Comparison of ENCODE assay signal across 1 cellular context in the genomic region with DNA sequence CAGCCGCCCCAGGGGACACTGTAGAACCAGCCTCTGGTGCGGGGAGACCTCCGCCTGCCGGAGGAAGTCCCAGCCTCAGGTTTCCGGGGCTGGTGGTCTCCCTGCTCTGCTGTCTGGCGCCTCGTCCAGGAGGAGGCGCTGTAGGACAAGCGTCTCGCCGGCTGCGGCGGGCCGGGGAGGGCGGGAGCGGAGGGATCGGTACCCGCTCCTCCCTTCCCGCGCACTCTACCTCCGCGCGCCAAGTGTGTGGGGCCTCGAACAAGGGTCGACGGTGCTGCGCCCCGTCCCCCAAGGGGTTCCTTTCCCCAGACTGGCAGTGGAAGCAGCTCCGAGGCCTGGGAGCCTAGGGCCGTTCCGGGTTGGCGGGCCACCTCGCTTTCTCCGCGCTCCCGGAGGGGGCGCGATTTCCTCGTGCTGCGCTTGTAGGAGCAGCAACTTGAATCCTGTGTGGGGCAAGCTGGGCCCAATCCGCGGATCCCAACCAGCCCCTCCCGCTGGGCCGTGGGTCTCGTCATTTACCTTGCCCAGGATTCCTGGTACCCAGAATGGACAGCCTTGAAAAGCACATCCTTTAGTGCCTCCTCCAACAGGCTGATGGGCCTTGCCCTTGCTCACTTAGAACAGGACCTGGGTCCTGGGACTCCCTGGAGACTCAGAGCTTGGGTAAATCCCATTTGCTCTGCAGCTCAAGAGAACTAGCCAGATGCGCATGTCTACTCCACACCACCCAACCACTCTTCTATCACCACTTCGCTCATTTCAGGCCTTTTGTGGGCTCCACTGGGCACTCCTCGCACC.
TF ChIP-seq lines count a peak whose summit lies in the region.

No MANE protein-coding gene starts in this region.

TF ChIP-seq in H1, 55 proteins besides CTCF, POLR2A, EP300 and RAD21:
- TF ChIP-seq HDAC6 (IDR thresholded peaks at IDR 0.05; ENCODE audit: low read depth, low read length) (no peak), EGR1 (IDR thresholded peaks at IDR 0.05; ENCODE audit: borderline replicate concordance, low read depth, low read length) (no peak), RNF2 (IDR thresholded peaks at IDR 0.05; ENCODE audit: borderline replicate concordance, low read depth, low read length, missing control alignments, poor library complexity, severe bottlenecking) (peak; percentile 15), NRF1 (IDR thresholded peaks at IDR 0.05; ENCODE audit: low read depth, low read length) (no peak), GABPA (IDR thresholded peaks at IDR 0.05; ENCODE audit: borderline replicate concordance, insufficient read depth, low read length) (peak; percentile 38; the same call in 1 of the 2 replicates), HDAC2 (IDR thresholded peaks at IDR 0.05; ENCODE audit: borderline replicate concordance in 1 of 2, low read depth in 2 of 2, low read length in 2 of 2) (0 out of 4 replicates have a peak, but pooled peaks have one; percentile 6 to 68), SP1 (IDR thresholded peaks at IDR 0.05; ENCODE audit: low read depth, low read length) (no peak), KDM5A (IDR thresholded peaks at IDR 0.05; ENCODE audit: low read length) (no peak), SP2 (IDR thresholded peaks at IDR 0.05; ENCODE audit: low read length) (no peak), TAF1 (IDR thresholded peaks at IDR 0.05; ENCODE audit: low read depth, low read length) (no peak), CHD1 (IDR thresholded peaks at IDR 0.05; ENCODE audit: low read depth, low read length) (no peak), TBP (IDR thresholded peaks at IDR 0.05; ENCODE audit: low read depth, low read length) (no peak), PHF8 (conservative IDR thresholded peaks at IDR 0.05; ENCODE audit: low read depth, low read length) (no peak), ZNF274 (IDR thresholded peaks at IDR 0.05; ENCODE audit: borderline replicate concordance, extremely low read depth, low read length) (no peak), CEBPB (IDR thresholded peaks at IDR 0.05; ENCODE audit: low read depth, low read length) (no peak), SAP30 (IDR thresholded peaks at IDR 0.05; ENCODE audit: insufficient read depth, insufficient replicate concordance, low read length) (no peak), CREB1 (IDR thresholded peaks at IDR 0.05) (no peak), SIX5 (IDR thresholded peaks at IDR 0.05; ENCODE audit: low read depth, low read length) (no peak), ASH2L (IDR thresholded peaks at IDR 0.05; ENCODE audit: low read length) (peak; percentile 45), TAF7 (optimal IDR thresholded peaks at IDR 0.05; ENCODE audit: borderline replicate concordance, low read depth, low read length) (no peak), EZH2 (IDR thresholded peaks at IDR 0.05; ENCODE audit: low read depth, low read length, severe bottlenecking) (peak; percentile 30), SIN3A (conservative IDR thresholded peaks at IDR 0.05 in 1 of 2, IDR thresholded peaks at IDR 0.05 in 1 of 2; ENCODE audit: low read depth in 1 of 2, low read length in 2 of 2) (0 out of 4 replicates have a peak, but pooled peaks of 1 of the 2 experiments have one; percentile 37), JUND (IDR thresholded peaks at IDR 0.05; ENCODE audit: low read length) (no peak), CBX5 (IDR thresholded peaks at IDR 0.05; ENCODE audit: low read depth, low read length) (no peak), CBX8 (IDR thresholded peaks at IDR 0.05; ENCODE audit: borderline replicate concordance, low read depth, low read length) (no peak), TCF12 (IDR thresholded peaks at IDR 0.05; ENCODE audit: low read depth, low read length) (no peak), KDM1A (IDR thresholded peaks at IDR 0.05; ENCODE audit: borderline replicate concordance, low read length) (peak; percentile 27; the same call in 1 of the 2 replicates), RBBP5 (IDR thresholded peaks at IDR 0.05; ENCODE audit: borderline replicate concordance, low read depth, low read length) (0 out of 2 replicates have a peak, but pooled peaks have one; percentile 43), JUN (IDR thresholded peaks at IDR 0.05; ENCODE audit: low read depth, low read length) (no peak), RXRA (IDR thresholded peaks at IDR 0.05; ENCODE audit: insufficient read depth, low read depth, low read length) (no peak), FOSL1 (IDR thresholded peaks at IDR 0.05; ENCODE audit: insufficient read depth, low read depth, low read length) (no peak), BACH1 (IDR thresholded peaks at IDR 0.05; ENCODE audit: low read length) (no peak), SUZ12 (IDR thresholded peaks at IDR 0.05; ENCODE audit: low read length) (peak; percentile 55), GTF2F1 (IDR thresholded peaks at IDR 0.05; ENCODE audit: borderline replicate concordance, low read depth, low read length) (no peak), KDM4A (IDR thresholded peaks at IDR 0.05; ENCODE audit: low read depth, low read length, severe bottlenecking) (peak; percentile 100)
- TF ChIP-seq, protein P1, sequence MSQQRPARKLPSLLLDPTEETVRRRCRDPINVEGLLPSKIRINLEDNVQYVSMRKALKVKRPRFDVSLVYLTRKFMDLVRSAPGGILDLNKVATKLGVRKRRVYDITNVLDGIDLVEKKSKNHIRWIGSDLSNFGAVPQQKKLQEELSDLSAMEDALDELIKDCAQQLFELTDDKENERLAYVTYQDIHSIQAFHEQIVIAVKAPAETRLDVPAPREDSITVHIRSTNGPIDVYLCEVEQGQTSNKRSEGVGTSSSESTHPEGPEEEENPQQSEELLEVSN (IDR thresholded peaks at IDR 0.05): peak; percentile 98
- TF ChIP-seq, protein P2, sequence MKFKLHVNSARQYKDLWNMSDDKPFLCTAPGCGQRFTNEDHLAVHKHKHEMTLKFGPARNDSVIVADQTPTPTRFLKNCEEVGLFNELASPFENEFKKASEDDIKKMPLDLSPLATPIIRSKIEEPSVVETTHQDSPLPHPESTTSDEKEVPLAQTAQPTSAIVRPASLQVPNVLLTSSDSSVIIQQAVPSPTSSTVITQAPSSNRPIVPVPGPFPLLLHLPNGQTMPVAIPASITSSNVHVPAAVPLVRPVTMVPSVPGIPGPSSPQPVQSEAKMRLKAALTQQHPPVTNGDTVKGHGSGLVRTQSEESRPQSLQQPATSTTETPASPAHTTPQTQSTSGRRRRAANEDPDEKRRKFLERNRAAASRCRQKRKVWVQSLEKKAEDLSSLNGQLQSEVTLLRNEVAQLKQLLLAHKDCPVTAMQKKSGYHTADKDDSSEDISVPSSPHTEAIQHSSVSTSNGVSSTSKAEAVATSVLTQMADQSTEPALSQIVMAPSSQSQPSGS (IDR thresholded peaks at IDR 0.05; ENCODE audit: low read length): no peak
- TF ChIP-seq, protein P3, sequence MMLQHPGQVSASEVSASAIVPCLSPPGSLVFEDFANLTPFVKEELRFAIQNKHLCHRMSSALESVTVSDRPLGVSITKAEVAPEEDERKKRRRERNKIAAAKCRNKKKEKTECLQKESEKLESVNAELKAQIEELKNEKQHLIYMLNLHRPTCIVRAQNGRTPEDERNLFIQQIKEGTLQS (IDR thresholded peaks at IDR 0.05; ENCODE audit: insufficient read depth, low read depth, low read length): no peak
- TF ChIP-seq, protein P4, sequence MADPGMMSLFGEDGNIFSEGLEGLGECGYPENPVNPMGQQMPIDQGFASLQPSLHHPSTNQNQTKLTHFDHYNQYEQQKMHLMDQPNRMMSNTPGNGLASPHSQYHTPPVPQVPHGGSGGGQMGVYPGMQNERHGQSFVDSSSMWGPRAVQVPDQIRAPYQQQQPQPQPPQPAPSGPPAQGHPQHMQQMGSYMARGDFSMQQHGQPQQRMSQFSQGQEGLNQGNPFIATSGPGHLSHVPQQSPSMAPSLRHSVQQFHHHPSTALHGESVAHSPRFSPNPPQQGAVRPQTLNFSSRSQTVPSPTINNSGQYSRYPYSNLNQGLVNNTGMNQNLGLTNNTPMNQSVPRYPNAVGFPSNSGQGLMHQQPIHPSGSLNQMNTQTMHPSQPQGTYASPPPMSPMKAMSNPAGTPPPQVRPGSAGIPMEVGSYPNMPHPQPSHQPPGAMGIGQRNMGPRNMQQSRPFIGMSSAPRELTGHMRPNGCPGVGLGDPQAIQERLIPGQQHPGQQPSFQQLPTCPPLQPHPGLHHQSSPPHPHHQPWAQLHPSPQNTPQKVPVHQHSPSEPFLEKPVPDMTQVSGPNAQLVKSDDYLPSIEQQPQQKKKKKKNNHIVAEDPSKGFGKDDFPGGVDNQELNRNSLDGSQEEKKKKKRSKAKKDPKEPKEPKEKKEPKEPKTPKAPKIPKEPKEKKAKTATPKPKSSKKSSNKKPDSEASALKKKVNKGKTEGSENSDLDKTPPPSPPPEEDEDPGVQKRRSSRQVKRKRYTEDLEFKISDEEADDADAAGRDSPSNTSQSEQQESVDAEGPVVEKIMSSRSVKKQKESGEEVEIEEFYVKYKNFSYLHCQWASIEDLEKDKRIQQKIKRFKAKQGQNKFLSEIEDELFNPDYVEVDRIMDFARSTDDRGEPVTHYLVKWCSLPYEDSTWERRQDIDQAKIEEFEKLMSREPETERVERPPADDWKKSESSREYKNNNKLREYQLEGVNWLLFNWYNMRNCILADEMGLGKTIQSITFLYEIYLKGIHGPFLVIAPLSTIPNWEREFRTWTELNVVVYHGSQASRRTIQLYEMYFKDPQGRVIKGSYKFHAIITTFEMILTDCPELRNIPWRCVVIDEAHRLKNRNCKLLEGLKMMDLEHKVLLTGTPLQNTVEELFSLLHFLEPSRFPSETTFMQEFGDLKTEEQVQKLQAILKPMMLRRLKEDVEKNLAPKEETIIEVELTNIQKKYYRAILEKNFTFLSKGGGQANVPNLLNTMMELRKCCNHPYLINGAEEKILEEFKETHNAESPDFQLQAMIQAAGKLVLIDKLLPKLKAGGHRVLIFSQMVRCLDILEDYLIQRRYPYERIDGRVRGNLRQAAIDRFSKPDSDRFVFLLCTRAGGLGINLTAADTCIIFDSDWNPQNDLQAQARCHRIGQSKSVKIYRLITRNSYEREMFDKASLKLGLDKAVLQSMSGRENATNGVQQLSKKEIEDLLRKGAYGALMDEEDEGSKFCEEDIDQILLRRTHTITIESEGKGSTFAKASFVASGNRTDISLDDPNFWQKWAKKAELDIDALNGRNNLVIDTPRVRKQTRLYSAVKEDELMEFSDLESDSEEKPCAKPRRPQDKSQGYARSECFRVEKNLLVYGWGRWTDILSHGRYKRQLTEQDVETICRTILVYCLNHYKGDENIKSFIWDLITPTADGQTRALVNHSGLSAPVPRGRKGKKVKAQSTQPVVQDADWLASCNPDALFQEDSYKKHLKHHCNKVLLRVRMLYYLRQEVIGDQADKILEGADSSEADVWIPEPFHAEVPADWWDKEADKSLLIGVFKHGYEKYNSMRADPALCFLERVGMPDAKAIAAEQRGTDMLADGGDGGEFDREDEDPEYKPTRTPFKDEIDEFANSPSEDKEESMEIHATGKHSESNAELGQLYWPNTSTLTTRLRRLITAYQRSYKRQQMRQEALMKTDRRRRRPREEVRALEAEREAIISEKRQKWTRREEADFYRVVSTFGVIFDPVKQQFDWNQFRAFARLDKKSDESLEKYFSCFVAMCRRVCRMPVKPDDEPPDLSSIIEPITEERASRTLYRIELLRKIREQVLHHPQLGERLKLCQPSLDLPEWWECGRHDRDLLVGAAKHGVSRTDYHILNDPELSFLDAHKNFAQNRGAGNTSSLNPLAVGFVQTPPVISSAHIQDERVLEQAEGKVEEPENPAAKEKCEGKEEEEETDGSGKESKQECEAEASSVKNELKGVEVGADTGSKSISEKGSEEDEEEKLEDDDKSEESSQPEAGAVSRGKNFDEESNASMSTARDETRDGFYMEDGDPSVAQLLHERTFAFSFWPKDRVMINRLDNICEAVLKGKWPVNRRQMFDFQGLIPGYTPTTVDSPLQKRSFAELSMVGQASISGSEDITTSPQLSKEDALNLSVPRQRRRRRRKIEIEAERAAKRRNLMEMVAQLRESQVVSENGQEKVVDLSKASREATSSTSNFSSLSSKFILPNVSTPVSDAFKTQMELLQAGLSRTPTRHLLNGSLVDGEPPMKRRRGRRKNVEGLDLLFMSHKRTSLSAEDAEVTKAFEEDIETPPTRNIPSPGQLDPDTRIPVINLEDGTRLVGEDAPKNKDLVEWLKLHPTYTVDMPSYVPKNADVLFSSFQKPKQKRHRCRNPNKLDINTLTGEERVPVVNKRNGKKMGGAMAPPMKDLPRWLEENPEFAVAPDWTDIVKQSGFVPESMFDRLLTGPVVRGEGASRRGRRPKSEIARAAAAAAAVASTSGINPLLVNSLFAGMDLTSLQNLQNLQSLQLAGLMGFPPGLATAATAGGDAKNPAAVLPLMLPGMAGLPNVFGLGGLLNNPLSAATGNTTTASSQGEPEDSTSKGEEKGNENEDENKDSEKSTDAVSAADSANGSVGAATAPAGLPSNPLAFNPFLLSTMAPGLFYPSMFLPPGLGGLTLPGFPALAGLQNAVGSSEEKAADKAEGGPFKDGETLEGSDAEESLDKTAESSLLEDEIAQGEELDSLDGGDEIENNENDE (IDR thresholded peaks at IDR 0.05; ENCODE audit: insufficient replicate concordance, low read length): no peak
- TF ChIP-seq, protein P5, sequence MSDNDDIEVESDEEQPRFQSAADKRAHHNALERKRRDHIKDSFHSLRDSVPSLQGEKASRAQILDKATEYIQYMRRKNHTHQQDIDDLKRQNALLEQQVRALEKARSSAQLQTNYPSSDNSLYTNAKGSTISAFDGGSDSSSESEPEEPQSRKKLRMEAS (IDR thresholded peaks at IDR 0.05): peak; percentile 85
